Comparison of ENCODE assay signal across 21 cellular contexts in genomic region chr18:35778850-35779634, GRCh38.
"Had no signal": no experiment of that assay in that cellular context is flagged by ENCODE, and none has a peak within 500 bp of the region (broad histone marks: within the 10 kb centered on the region; RNA-seq: fewer than 3 reads in every experiment).

No MANE protein-coding gene starts in this region.

- H3K27ac ChIP-seq: upper lobe of left lung had no signal

- H3K4me1 ChIP-seq: upper lobe of left lung had no signal

- DNase-seq: activated CD4-positive, alpha-beta T cell treated with anti-CD3 and anti-CD28 coated beads, Interleukin-2, amount 50 U/mL, for 4 hours; activated CD8-positive, alpha-beta memory T cell treated with anti-CD3 and anti-CD28 coated beads for 24 hours; activated CD8-positive, alpha-beta memory T cell treated with anti-CD3 and anti-CD28 coated beads, Interleukin-2, amount 50 U/mL, for 4 hours; activated T-cell treated with anti-CD3 and anti-CD28 coated beads, Interleukin-2, amount 50 U/mL, for 24 hours; aorta; caudate nucleus; dermis blood vessel endothelial cell; effector CD8-positive, alpha-beta T cell; erythroblast; foreskin melanocyte; immature natural killer cell; mesendoderm; mucosa of descending colon; naive B cell; nucleus accumbens; stimulated activated CD4-positive, alpha-beta T cell treated with anti-CD3 and anti-CD28 coated beads, Interleukin-2, amount 100 ng/mL, for 48 hours; stimulated activated naive CD4-positive, alpha-beta T cell; T-helper 9 cell; upper lobe of left lung had no signal

- ATAC-seq: activated naive CD4-positive, alpha-beta T cell treated with anti-CD3 and anti-CD28 coated beads, Interleukin-2, amount 50 U/mL, for 72 hours; activated T-helper 17 cell treated with anti-CD3 and anti-CD28 coated beads, Interleukin-2, amount 50 U/mL, for 72 hours; mucosa of descending colon had no signal

- H3K27me3 ChIP-seq: upper lobe of left lung had no signal

- H3K4me3 ChIP-seq: mucosa of descending colon, upper lobe of left lung had no signal

- H3K9me3 ChIP-seq: mucosa of descending colon, upper lobe of left lung had no signal

- H3K36me3 ChIP-seq: upper lobe of left lung had no signal
